In the genomic region with DNA sequence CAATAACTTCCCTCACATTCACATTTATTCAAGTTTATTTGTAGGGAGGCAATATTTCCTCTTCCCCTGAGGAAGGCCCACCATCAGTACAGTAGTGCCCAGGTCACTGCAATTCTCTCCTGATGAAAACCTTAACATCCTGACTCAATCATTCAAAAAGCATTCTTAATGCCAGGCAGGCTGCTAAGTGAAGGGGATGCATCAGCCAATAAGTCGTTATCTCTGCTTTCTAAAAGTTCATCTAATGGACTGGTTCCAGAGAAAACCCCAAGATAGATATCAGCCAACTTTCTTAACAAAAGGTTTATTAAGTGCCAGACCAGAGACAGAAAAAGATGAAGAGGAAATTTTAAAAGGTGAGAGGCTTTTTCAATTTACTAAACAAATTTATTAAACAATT, we compare ENCODE assay signal across 27 cellular contexts.
"Had no signal": no experiment of that assay in that cellular context is flagged by ENCODE, and none has a peak within 500 bp of the region (broad histone marks: within the 10 kb centered on the region; RNA-seq: fewer than 3 reads in every experiment).

No MANE protein-coding gene starts in this region.

- H3K36me3 ChIP-seq: left ventricle myocardium inferior, pancreas, prostate gland, thyroid gland, transverse colon, vagina had no signal

- H3K4me3 ChIP-seq: left ventricle myocardium inferior, lung, pancreas, prostate gland, skin epidermis, stomach, testis, thyroid gland, transverse colon, upper lobe of left lung, vagina had no signal

- H3K27ac ChIP-seq: left ventricle myocardium inferior, pancreas, prostate gland, stomach, testis, thyroid gland, transverse colon, vagina had no signal

- H3K4me3 Mint-ChIP-seq: memory B cell; naive thymus-derived CD8-positive, alpha-beta T cell; nephron; neural crest cell; stimulated activated naive B cell treated with anti-CD40 and anti-IgM and Interleukin-4, amounts not matched to agents 10 μg/mL and 1 μg/mL and 100 μg/mL, for 72 hours had no signal

- DNase-seq: islet precursor cell; left ventricle myocardium inferior; naive thymus-derived CD8-positive, alpha-beta T cell; nucleus accumbens; pancreas; posterior cingulate gyrus; retina; right cardiac atrium; stimulated activated CD4-positive, alpha-beta T cell treated with anti-CD3 and anti-CD28 coated beads, Interleukin-12 subunit alpha, Interleukin-12 subunit beta, amount 100 ng/mL, for 4 hours; stimulated activated CD4-positive, alpha-beta T cell treated with anti-CD3 and anti-CD28 coated beads, Interleukin-15, amount 100 ng/mL, for 24 hours; stimulated activated CD4-positive, alpha-beta T cell treated with anti-CD3 and anti-CD28 coated beads, Interleukin-2, amount 100 ng/mL, for 24 hours; stimulated activated CD4-positive, alpha-beta T cell treated with anti-CD3 and anti-CD28 coated beads, Interleukin-4, amount 100 ng/mL, for 1 hour; stimulated activated naive B cell treated with anti-CD40 and anti-IgM and Interleukin-4, amounts not matched to agents 10 μg/mL and 1 μg/mL and 100 μg/mL, for 72 hours; stimulated activated naive CD8-positive, alpha-beta T cell treated with anti-CD3 and anti-CD28 coated beads, Interleukin-15, Interleukin-2, amounts not matched to agents 100 U/mL and 50 U/mL, for 24 hours; stomach; testis; thyroid gland; transverse colon; upper lobe of left lung had no signal

- H3K9me3 Mint-ChIP-seq: memory B cell; naive thymus-derived CD8-positive, alpha-beta T cell; nephron; neural crest cell; stimulated activated naive B cell treated with anti-CD40 and anti-IgM and Interleukin-4, amounts not matched to agents 10 μg/mL and 1 μg/mL and 100 μg/mL, for 72 hours had no signal

- H3K9me3 ChIP-seq: left ventricle myocardium inferior, pancreas, prostate gland, stomach, testis, thyroid gland, transverse colon, upper lobe of left lung, vagina had no signal

- H3K27me3 ChIP-seq: pancreas, stomach, testis, thyroid gland, upper lobe of left lung, vagina had no signal

- H3K27ac Mint-ChIP-seq: memory B cell; naive thymus-derived CD8-positive, alpha-beta T cell; nephron; stimulated activated naive B cell treated with anti-CD40 and anti-IgM and Interleukin-4, amounts not matched to agents 10 μg/mL and 1 μg/mL and 100 μg/mL, for 72 hours had no signal

- ATAC-seq: naive thymus-derived CD8-positive, alpha-beta T cell; pancreas; right cardiac atrium; sciatic nerve; stimulated activated naive B cell treated with anti-CD40 and anti-IgM and Interleukin-4, amounts not matched to agents 10 μg/mL and 1 μg/mL and 100 μg/mL, for 72 hours; stimulated activated naive CD8-positive, alpha-beta T cell treated with anti-CD3 and anti-CD28 coated beads, Interleukin-15, Interleukin-2, amounts not matched to agents 100 U/mL and 50 U/mL, for 24 hours had no signal
